ENCODE assay signal across 1 cellular context in the genomic region with DNA sequence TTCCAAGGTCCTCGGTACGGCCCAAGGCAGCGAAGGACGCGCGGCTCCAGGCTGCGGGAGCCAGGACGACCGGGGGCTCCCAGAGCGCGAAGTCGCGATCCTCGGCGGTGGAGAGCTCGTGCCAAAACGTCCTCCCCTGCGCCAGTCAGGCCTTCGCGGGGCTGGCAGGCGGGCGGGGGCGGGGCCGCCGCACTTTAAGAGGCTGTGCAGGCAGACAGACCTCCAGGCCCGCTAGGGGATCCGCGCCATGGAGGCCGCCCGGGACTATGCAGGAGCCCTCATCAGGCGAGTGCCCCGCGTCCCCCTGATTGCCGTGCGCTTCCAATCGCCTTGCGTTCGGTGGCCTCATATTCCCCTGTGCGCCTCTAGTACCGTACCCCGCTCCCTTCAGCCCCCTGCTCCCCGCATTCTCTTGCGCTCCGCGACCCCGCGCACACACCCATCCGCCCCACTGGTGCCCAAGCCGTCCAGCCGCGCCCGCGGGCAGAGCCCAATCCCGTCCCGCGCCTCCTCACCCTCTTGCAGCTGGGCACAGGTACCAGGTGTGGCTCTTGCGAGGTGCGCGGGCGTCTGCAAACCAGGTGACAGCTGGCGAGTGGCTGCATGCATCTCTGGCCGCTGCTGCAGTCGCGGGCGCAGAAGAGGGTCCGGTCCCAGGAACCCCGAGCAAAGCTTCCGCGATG.
TF ChIP-seq lines count a peak whose summit lies in the region.

A gene with protein sequence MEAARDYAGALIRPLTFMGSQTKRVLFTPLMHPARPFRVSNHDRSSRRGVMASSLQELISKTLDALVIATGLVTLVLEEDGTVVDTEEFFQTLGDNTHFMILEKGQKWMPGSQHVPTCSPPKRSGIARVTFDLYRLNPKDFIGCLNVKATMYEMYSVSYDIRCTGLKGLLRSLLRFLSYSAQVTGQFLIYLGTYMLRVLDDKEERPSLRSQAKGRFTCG (plus strand): TSS at position 225 of the 683 bp plus-strand sequence. CDS start 23 bp downstream, at position 248.

TF ChIP-seq in SK-N-SH, 30 proteins besides CTCF, POLR2A, EP300 and RAD21 (continued from another document):
- TF ChIP-seq TAF1 (IDR thresholded peaks at IDR 0.05; ENCODE audit: borderline replicate concordance, low read depth, low read length) (no peak), YY1 (IDR thresholded peaks at IDR 0.05; ENCODE audit: low read depth) (no peak), SIN3A (IDR thresholded peaks at IDR 0.05; ENCODE audit: borderline replicate concordance, low read depth, low read length) (no peak), GABPA (IDR thresholded peaks at IDR 0.05; ENCODE audit: low read depth) (no peak), SMC3 (IDR thresholded peaks at IDR 0.05; ENCODE audit: low read depth, low read length) (no peak), RFX5 (IDR thresholded peaks at IDR 0.05; ENCODE audit: low read length) (no peak), TEAD4 (IDR thresholded peaks at IDR 0.05; ENCODE audit: borderline replicate concordance, insufficient read depth) (no peak), RCOR1 (IDR thresholded peaks at IDR 0.05; ENCODE audit: low read length) (no peak), POLR2AphosphoS5 (IDR thresholded peaks at IDR 0.05; ENCODE audit: low read depth, low read length) (no peak)
- TF ChIP-seq, protein P1, sequence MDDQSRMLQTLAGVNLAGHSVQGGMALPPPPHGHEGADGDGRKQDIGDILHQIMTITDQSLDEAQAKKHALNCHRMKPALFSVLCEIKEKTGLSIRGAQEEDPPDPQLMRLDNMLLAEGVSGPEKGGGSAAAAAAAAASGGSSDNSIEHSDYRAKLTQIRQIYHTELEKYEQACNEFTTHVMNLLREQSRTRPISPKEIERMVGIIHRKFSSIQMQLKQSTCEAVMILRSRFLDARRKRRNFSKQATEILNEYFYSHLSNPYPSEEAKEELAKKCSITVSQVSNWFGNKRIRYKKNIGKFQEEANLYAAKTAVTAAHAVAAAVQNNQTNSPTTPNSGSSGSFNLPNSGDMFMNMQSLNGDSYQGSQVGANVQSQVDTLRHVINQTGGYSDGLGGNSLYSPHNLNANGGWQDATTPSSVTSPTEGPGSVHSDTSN (IDR thresholded peaks at IDR 0.05), result no peak
- TF ChIP-seq, protein P2, sequence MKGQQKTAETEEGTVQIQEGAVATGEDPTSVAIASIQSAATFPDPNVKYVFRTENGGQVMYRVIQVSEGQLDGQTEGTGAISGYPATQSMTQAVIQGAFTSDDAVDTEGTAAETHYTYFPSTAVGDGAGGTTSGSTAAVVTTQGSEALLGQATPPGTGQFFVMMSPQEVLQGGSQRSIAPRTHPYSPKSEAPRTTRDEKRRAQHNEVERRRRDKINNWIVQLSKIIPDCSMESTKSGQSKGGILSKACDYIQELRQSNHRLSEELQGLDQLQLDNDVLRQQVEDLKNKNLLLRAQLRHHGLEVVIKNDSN (IDR thresholded peaks at IDR 0.05; ENCODE audit: borderline replicate concordance, low read depth), result no peak
